1 cellular context compared by ENCODE assay signal in genomic region chr10:70085975-70086613, GRCh38.
A peak's percentile ranks its signal among the peaks of the same experiment; 100 is the strongest.
TF ChIP-seq lines count a peak whose summit lies in the region.

No MANE protein-coding gene starts in this region.

TF ChIP-seq in HepG2, 621 proteins besides CTCF, POLR2A, EP300 and RAD21 (continued from another document and continues in another):
- TF ChIP-seq ZSCAN21 (CRISPR knock-in tag; IDR thresholded peaks at IDR 0.05; ENCODE audit: borderline replicate concordance): no peak
- peak; percentile 97 for TF ChIP-seq NCOR1 (IDR thresholded peaks at IDR 0.05; ENCODE audit: borderline replicate concordance, low read length)
- TF ChIP-seq CEBPG (CRISPR knock-in tag; IDR thresholded peaks at IDR 0.05): no peak
- no peak for TF ChIP-seq KDM2A (CRISPR knock-in tag; IDR thresholded peaks at IDR 0.05; ENCODE audit: borderline replicate concordance, low read depth)
- TF ChIP-seq, protein P1, sequence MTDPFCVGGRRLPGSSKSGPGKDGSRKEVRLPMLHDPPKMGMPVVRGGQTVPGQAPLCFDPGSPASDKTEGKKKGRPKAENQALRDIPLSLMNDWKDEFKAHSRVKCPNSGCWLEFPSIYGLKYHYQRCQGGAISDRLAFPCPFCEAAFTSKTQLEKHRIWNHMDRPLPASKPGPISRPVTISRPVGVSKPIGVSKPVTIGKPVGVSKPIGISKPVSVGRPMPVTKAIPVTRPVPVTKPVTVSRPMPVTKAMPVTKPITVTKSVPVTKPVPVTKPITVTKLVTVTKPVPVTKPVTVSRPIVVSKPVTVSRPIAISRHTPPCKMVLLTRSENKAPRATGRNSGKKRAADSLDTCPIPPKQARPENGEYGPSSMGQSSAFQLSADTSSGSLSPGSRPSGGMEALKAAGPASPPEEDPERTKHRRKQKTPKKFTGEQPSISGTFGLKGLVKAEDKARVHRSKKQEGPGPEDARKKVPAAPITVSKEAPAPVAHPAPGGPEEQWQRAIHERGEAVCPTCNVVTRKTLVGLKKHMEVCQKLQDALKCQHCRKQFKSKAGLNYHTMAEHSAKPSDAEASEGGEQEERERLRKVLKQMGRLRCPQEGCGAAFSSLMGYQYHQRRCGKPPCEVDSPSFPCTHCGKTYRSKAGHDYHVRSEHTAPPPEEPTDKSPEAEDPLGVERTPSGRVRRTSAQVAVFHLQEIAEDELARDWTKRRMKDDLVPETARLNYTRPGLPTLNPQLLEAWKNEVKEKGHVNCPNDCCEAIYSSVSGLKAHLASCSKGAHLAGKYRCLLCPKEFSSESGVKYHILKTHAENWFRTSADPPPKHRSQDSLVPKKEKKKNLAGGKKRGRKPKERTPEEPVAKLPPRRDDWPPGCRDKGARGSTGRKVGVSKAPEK (CRISPR knock-in tag; IDR thresholded peaks at IDR 0.05; ENCODE audit: borderline replicate concordance): no peak
- no peak for TF ChIP-seq ZEB1 (IDR thresholded peaks at IDR 0.05; ENCODE audit: insufficient replicate concordance, low read depth)
- no peak for TF ChIP-seq ZNF83 (CRISPR knock-in tag; IDR thresholded peaks at IDR 0.05; ENCODE audit: borderline replicate concordance)
- no peak for TF ChIP-seq ZNF431 (CRISPR knock-in tag; IDR thresholded peaks at IDR 0.05; ENCODE audit: borderline replicate concordance, low read depth)
- TF ChIP-seq, protein P2, sequence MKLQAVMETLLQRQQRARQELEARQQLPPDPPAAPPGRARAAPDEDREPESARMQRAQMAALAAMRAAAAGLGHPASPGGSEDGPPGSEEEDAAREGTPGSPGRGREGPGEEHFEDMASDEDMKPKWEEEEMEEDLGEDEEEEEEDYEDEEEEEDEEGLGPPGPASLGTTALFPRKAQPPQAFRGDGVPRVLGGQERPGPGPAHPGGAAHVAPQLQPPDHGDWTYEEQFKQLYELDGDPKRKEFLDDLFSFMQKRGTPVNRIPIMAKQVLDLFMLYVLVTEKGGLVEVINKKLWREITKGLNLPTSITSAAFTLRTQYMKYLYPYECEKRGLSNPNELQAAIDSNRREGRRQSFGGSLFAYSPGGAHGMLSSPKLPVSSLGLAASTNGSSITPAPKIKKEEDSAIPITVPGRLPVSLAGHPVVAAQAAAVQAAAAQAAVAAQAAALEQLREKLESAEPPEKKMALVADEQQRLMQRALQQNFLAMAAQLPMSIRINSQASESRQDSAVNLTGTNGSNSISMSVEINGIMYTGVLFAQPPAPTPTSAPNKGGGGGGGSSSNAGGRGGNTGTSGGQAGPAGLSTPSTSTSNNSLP (IDR thresholded peaks at IDR 0.05; ENCODE audit: low read depth, low read length): peak; percentile 86
- TF ChIP-seq FOXA3 (CRISPR knock-in tag; IDR thresholded peaks at IDR 0.05): peak; percentile 85
- no peak for TF ChIP-seq FOXM1 (CRISPR knock-in tag; IDR thresholded peaks at IDR 0.05)
- peak; percentile 99 for TF ChIP-seq BCL6 (CRISPR knock-in tag; IDR thresholded peaks at IDR 0.05)
- TF ChIP-seq MAFG (CRISPR knock-in tag; IDR thresholded peaks at IDR 0.05): no peak
- TF ChIP-seq DRAP1 (CRISPR knock-in tag; IDR thresholded peaks at IDR 0.05): peak; percentile 74
- TF ChIP-seq PATZ1 (CRISPR knock-in tag; IDR thresholded peaks at IDR 0.05): 0 out of 2 replicates have a peak, but pooled peaks have one; percentile 28
- TF ChIP-seq ZNF891 (CRISPR knock-in tag; IDR thresholded peaks at IDR 0.05): no peak
- TF ChIP-seq ZMAT5 (CRISPR knock-in tag; IDR thresholded peaks at IDR 0.05; ENCODE audit: borderline replicate concordance, low read depth): no peak
- TF ChIP-seq TFE3 (CRISPR knock-in tag; IDR thresholded peaks at IDR 0.05): peak; percentile 25; the same call in 1 of the 2 replicates
- TF ChIP-seq SOX13 (IDR thresholded peaks at IDR 0.05): no peak
- peak in 1 of 2 experiments; percentile 79; a peak in 1 of 4 replicates for TF ChIP-seq SOX13 (CRISPR knock-in tag; conservative IDR thresholded peaks at IDR 0.05 in 1 of 2, IDR thresholded peaks at IDR 0.05 in 1 of 2)
- 0 out of 2 replicates have a peak, but pooled peaks have one; percentile 62 for TF ChIP-seq ISL2 (CRISPR knock-in tag; IDR thresholded peaks at IDR 0.05)
- TF ChIP-seq ZNF484 (CRISPR knock-in tag; IDR thresholded peaks at IDR 0.05; ENCODE audit: borderline replicate concordance, low read depth): no peak
- TF ChIP-seq ZNF546 (CRISPR knock-in tag; conservative IDR thresholded peaks at IDR 0.05): no peak
- no peak for TF ChIP-seq ZNF772 (CRISPR knock-in tag; IDR thresholded peaks at IDR 0.05)
- TF ChIP-seq, protein P3, sequence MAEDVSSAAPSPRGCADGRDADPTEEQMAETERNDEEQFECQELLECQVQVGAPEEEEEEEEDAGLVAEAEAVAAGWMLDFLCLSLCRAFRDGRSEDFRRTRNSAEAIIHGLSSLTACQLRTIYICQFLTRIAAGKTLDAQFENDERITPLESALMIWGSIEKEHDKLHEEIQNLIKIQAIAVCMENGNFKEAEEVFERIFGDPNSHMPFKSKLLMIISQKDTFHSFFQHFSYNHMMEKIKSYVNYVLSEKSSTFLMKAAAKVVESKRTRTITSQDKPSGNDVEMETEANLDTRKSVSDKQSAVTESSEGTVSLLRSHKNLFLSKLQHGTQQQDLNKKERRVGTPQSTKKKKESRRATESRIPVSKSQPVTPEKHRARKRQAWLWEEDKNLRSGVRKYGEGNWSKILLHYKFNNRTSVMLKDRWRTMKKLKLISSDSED (CRISPR knock-in tag; IDR thresholded peaks at IDR 0.05): no peak
- no peak for TF ChIP-seq ZNF510 (CRISPR knock-in tag; IDR thresholded peaks at IDR 0.05; ENCODE audit: low read depth)
- no peak for TF ChIP-seq FOXP1 (IDR thresholded peaks at IDR 0.05)
- peak; percentile 66 for TF ChIP-seq FOXP1 (CRISPR knock-in tag; IDR thresholded peaks at IDR 0.05)
- peak; percentile 42; the same call in 1 of the 2 replicates for TF ChIP-seq ZNF205 (CRISPR knock-in tag; IDR thresholded peaks at IDR 0.05)
- TF ChIP-seq MED1 (CRISPR knock-in tag; IDR thresholded peaks at IDR 0.05): peak; percentile 60
- TF ChIP-seq SP4 (CRISPR knock-in tag; IDR thresholded peaks at IDR 0.05): no peak
- no peak for TF ChIP-seq ZNF329 (CRISPR knock-in tag; IDR thresholded peaks at IDR 0.05; ENCODE audit: low read depth)
- peak; percentile 37; the same call in 1 of the 2 replicates for TF ChIP-seq KDM6A (CRISPR knock-in tag; IDR thresholded peaks at IDR 0.05; ENCODE audit: low read depth)
- TF ChIP-seq MEIS2 (CRISPR knock-in tag; IDR thresholded peaks at IDR 0.05): no peak
- TF ChIP-seq ZSCAN29 (CRISPR knock-in tag; conservative IDR thresholded peaks at IDR 0.05): no peak
- TF ChIP-seq JDP2 (CRISPR knock-in tag; IDR thresholded peaks at IDR 0.05; ENCODE audit: borderline replicate concordance): no peak
- TF ChIP-seq TOE1 (CRISPR knock-in tag; IDR thresholded peaks at IDR 0.05): no peak
- TF ChIP-seq THAP8 (CRISPR knock-in tag; IDR thresholded peaks at IDR 0.05; ENCODE audit: borderline replicate concordance): no peak
- TF ChIP-seq ISX (CRISPR knock-in tag; conservative IDR thresholded peaks at IDR 0.05): no peak
- TF ChIP-seq TMF1 (CRISPR knock-in tag; IDR thresholded peaks at IDR 0.05; ENCODE audit: low read depth): no peak
- TF ChIP-seq, protein P4, sequence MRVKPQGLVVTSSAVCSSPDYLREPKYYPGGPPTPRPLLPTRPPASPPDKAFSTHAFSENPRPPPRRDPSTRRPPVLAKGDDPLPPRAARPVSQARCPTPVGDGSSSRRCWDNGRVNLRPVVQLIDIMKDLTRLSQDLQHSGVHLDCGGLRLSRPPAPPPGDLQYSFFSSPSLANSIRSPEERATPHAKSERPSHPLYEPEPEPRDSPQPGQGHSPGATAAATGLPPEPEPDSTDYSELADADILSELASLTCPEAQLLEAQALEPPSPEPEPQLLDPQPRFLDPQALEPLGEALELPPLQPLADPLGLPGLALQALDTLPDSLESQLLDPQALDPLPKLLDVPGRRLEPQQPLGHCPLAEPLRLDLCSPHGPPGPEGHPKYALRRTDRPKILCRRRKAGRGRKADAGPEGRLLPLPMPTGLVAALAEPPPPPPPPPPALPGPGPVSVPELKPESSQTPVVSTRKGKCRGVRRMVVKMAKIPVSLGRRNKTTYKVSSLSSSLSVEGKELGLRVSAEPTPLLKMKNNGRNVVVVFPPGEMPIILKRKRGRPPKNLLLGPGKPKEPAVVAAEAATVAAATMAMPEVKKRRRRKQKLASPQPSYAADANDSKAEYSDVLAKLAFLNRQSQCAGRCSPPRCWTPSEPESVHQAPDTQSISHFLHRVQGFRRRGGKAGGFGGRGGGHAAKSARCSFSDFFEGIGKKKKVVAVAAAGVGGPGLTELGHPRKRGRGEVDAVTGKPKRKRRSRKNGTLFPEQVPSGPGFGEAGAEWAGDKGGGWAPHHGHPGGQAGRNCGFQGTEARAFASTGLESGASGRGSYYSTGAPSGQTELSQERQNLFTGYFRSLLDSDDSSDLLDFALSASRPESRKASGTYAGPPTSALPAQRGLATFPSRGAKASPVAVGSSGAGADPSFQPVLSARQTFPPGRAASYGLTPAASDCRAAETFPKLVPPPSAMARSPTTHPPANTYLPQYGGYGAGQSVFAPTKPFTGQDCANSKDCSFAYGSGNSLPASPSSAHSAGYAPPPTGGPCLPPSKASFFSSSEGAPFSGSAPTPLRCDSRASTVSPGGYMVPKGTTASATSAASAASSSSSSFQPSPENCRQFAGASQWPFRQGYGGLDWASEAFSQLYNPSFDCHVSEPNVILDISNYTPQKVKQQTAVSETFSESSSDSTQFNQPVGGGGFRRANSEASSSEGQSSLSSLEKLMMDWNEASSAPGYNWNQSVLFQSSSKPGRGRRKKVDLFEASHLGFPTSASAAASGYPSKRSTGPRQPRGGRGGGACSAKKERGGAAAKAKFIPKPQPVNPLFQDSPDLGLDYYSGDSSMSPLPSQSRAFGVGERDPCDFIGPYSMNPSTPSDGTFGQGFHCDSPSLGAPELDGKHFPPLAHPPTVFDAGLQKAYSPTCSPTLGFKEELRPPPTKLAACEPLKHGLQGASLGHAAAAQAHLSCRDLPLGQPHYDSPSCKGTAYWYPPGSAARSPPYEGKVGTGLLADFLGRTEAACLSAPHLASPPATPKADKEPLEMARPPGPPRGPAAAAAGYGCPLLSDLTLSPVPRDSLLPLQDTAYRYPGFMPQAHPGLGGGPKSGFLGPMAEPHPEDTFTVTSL (CRISPR knock-in tag; IDR thresholded peaks at IDR 0.05; ENCODE audit: borderline replicate concordance): peak; percentile 77; the same call in 1 of the 2 replicates
- TF ChIP-seq ZC3H4 (CRISPR knock-in tag; IDR thresholded peaks at IDR 0.05; ENCODE audit: borderline replicate concordance): no peak
- TF ChIP-seq ZNF317 (CRISPR knock-in tag; IDR thresholded peaks at IDR 0.05): no peak
- TF ChIP-seq GATAD2A (CRISPR knock-in tag; IDR thresholded peaks at IDR 0.05): peak; percentile 75
- TF ChIP-seq ZNF770 (CRISPR knock-in tag; IDR thresholded peaks at IDR 0.05): peak; percentile 99
